20 cellular contexts compared by ENCODE assay signal in the genomic region with DNA sequence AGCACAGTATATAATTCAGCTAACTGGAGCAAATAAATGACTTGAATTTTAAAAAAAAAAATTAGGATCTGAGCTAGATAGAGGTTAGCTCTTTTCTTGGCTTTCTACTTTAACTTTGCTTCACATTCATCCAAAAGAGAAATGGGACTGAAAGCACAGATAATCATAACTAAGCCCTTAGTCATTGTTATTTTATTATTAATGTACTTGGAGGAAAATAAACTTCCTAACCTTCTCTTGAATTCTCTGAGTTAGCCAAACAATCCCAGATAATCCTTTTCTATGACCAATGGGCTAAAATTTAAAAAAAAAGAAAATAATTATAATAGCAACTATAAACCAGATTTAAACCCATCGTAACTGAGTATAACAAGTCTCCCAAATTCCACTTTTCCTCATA.
"Had no signal": no experiment of that assay in that cellular context is flagged by ENCODE, and none has a peak within 500 bp of the region (broad histone marks: within the 10 kb centered on the region; RNA-seq: fewer than 3 reads in every experiment).

No MANE protein-coding gene starts in this region.

- H3K36me3 ChIP-seq: adrenal gland had no signal

- H3K27ac Mint-ChIP-seq: activated naive CD4-positive, alpha-beta T cell treated with anti-CD3 and anti-CD28 coated beads, Interleukin-2, amount 10 ng/mL, durations not matched to agents 7 days and 5 days; activated T-helper 17 cell treated with anti-CD3 and anti-CD28 coated beads, Interleukin-2, amount 50 U/mL, for 72 hours; memory B cell; nephron progenitor cell; stimulated activated naive CD8-positive, alpha-beta T cell treated with anti-CD3 and anti-CD28 coated beads, Interleukin-15, Interleukin-2, amounts not matched to agents 100 ng/mL and 50 ng/mL, for 24 hours; WTC11 had no signal

- H3K9me3 Mint-ChIP-seq: central memory CD8-positive, alpha-beta T cell; memory B cell; stimulated activated naive CD8-positive, alpha-beta T cell treated with anti-CD3 and anti-CD28 coated beads, Interleukin-15, Interleukin-2, amounts not matched to agents 100 ng/mL and 50 ng/mL, for 24 hours had no signal

- ATAC-seq: activated T-helper 17 cell treated with anti-CD3 and anti-CD28 coated beads, Interleukin-2, amount 50 U/mL, for 72 hours; left lobe of liver; psoas muscle; sciatic nerve; WTC11 had no signal

- H3K4me3 Mint-ChIP-seq: activated naive CD4-positive, alpha-beta T cell treated with anti-CD3 and anti-CD28 coated beads, Interleukin-2, amount 10 ng/mL, durations not matched to agents 7 days and 5 days; activated T-helper 17 cell treated with anti-CD3 and anti-CD28 coated beads, Interleukin-2, amount 50 U/mL, for 72 hours; brain; central memory CD8-positive, alpha-beta T cell; memory B cell; nephron progenitor cell; stimulated activated naive CD8-positive, alpha-beta T cell treated with anti-CD3 and anti-CD28 coated beads, Interleukin-15, Interleukin-2, amounts not matched to agents 100 ng/mL and 50 ng/mL, for 24 hours; WTC11 had no signal

- FAIRE-seq: islet of Langerhans had no signal

- H3K4me1 ChIP-seq: adrenal gland, psoas muscle, testis had no signal

- DNase-seq: activated CD4-positive, alpha-beta T cell treated with anti-CD3 and anti-CD28 coated beads for 48 hours; activated CD8-positive, alpha-beta memory T cell treated with anti-CD3 and anti-CD28 coated beads for 24 hours; activated naive CD4-positive, alpha-beta T cell treated with anti-CD3 and anti-CD28 coated beads, Interleukin-2, amount 10 ng/mL, durations not matched to agents 7 days and 5 days; activated T-cell treated with anti-CD3 and anti-CD28 coated beads for 4 hours; adrenal gland; dermis blood vessel endothelial cell; nephron progenitor cell; psoas muscle; stimulated activated CD4-positive, alpha-beta T cell treated with anti-CD3 and anti-CD28 coated beads, Interleukin-4, amount 100 ng/mL, for 1 hour; testis had no signal

- H3K27me3 Mint-ChIP-seq: activated naive CD4-positive, alpha-beta T cell treated with anti-CD3 and anti-CD28 coated beads, Interleukin-2, amount 10 ng/mL, durations not matched to agents 7 days and 5 days; activated T-helper 17 cell treated with anti-CD3 and anti-CD28 coated beads, Interleukin-2, amount 50 U/mL, for 72 hours; central memory CD8-positive, alpha-beta T cell; memory B cell; stimulated activated naive CD8-positive, alpha-beta T cell treated with anti-CD3 and anti-CD28 coated beads, Interleukin-15, Interleukin-2, amounts not matched to agents 100 ng/mL and 50 ng/mL, for 24 hours had no signal

- H3K9me3 ChIP-seq: adrenal gland, testis had no signal

- H3K27me3 ChIP-seq: adrenal gland, foreskin keratinocyte, testis had no signal

- H3K27ac ChIP-seq: adrenal gland, foreskin keratinocyte, psoas muscle, testis had no signal

- H3K36me3 Mint-ChIP-seq: activated naive CD4-positive, alpha-beta T cell treated with anti-CD3 and anti-CD28 coated beads, Interleukin-2, amount 10 ng/mL, durations not matched to agents 7 days and 5 days; brain had no signal

- H3K4me3 ChIP-seq: adrenal gland, psoas muscle, testis had no signal

- H3K4me1 Mint-ChIP-seq: brain, memory B cell, nephron progenitor cell, WTC11 had no signal
